25 cellular contexts compared by ENCODE assay signal in the genomic region with DNA sequence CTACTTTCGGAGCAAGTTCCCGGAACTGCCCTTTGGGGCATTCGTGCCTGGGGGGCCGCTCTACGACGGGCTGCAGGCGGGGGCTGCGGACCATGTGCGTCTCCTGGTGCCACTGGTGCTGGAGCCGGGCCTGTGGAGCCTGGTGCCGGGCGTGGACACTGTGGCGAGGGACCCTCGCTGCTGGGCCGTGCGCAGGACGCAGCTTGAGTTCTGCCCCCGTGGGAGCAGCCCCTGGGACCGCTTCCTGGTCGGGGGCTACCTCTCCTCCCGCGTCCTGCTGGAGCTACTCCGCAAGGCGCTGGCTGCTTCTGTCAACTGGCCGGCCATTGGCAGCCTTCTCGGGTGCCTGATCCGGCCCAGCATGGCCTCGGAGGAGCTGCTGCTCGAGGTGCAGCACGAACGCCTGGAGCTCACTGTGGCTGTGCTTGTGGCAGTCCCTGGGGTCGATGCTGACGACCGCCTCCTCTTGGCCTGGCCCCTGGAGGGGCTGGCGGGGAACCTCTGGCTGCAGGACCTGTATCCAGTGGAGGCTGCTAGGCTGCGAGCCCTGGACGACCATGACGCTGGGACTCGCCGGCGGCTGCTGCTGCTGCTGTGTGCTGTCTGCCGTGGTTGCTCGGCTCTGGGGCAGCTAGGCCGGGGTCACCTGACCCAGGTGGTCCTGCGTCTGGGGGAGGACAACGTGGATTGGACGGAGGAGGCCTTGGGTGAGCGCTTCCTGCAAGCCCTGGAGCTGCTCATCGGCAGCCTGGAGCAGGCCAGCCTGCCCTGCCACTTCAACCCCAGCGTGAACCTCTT.
"Had no signal": no experiment of that assay in that cellular context is flagged by ENCODE, and none has a peak within 500 bp of the region (broad histone marks: within the 10 kb centered on the region; RNA-seq: fewer than 3 reads in every experiment).

No MANE protein-coding gene starts in this region.

- H3K4me3 ChIP-seq: dorsolateral prefrontal cortex, lower lobe of right lung, smooth muscle cell, thyroid gland, vagina had no signal

- H3K27me3 Mint-ChIP-seq: naive thymus-derived CD8-positive, alpha-beta T cell; progenitor cell of endocrine pancreas; stimulated activated naive CD8-positive, alpha-beta T cell treated with anti-CD3 and anti-CD28 coated beads, Interleukin-15, amount 100 ng/mL, for 72 hours had no signal

- H2AFZ ChIP-seq: parathyroid adenoma had no signal

- FAIRE-seq: colon, frontal cortex had no signal

- H3K27ac ChIP-seq: dorsolateral prefrontal cortex, lower lobe of right lung, parathyroid adenoma, thyroid gland, vagina had no signal

- H3K9ac ChIP-seq: parathyroid adenoma had no signal

- H3K4me3 Mint-ChIP-seq: nephron progenitor cell; stimulated activated naive CD8-positive, alpha-beta T cell treated with anti-CD3 and anti-CD28 coated beads, Interleukin-15, amount 100 ng/mL, for 72 hours had no signal

- H3K27ac Mint-ChIP-seq: nephron progenitor cell; stimulated activated naive CD8-positive, alpha-beta T cell treated with anti-CD3 and anti-CD28 coated beads, Interleukin-15, amount 100 ng/mL, for 72 hours had no signal

- ATAC-seq: left ventricle myocardium superior; lower lobe of right lung; naive thymus-derived CD8-positive, alpha-beta T cell; sciatic nerve; stimulated activated naive CD8-positive, alpha-beta T cell treated with anti-CD3 and anti-CD28 coated beads, Interleukin-15, amount 100 ng/mL, for 72 hours had no signal

- H3K9me3 ChIP-seq: lower lobe of right lung, thyroid gland, vagina had no signal

- H3K27me3 ChIP-seq: dorsolateral prefrontal cortex, thyroid gland, vagina had no signal

- H3K4me2 ChIP-seq: smooth muscle cell had no signal

- DNase-seq: dorsolateral prefrontal cortex; effector CD4-positive, alpha-beta T cell; hypothalamus; immature natural killer cell; islet precursor cell; left ventricle myocardium superior; lower lobe of right lung; naive thymus-derived CD8-positive, alpha-beta T cell; nephron progenitor cell; occipital lobe; stimulated activated CD4-positive, alpha-beta T cell treated with anti-CD3 and anti-CD28 coated beads, Interleukin-12 subunit alpha, Interleukin-12 subunit beta, amount 100 ng/mL, for 4 hours; stimulated activated CD4-positive, alpha-beta T cell treated with anti-CD3 and anti-CD28 coated beads, Interleukin-1b, Interleukin-23, amount 100 ng/mL, for 48 hours; stimulated activated CD4-positive, alpha-beta T cell treated with anti-CD3 and anti-CD28 coated beads, Interleukin-4, amount 100 ng/mL, for 1 hour; stimulated activated CD8-positive, alpha-beta memory T cell treated with anti-CD3 and anti-CD28 coated beads, Interleukin-4, amount 100 ng/mL, for 48 hours; stimulated activated naive CD4-positive, alpha-beta T cell; stimulated activated naive CD8-positive, alpha-beta T cell treated with anti-CD3 and anti-CD28 coated beads, Interleukin-15, amount 100 ng/mL, for 72 hours; thyroid gland; trophoblast cell had no signal

- H3K9me3 Mint-ChIP-seq: immature natural killer cell; naive thymus-derived CD8-positive, alpha-beta T cell; nephron progenitor cell; stimulated activated naive CD8-positive, alpha-beta T cell treated with anti-CD3 and anti-CD28 coated beads, Interleukin-15, amount 100 ng/mL, for 72 hours had no signal
